Comparison of ENCODE assay signal across 28 cellular contexts in genomic region chr1:216475659-216476276, GRCh38. TPM values are rescaled to one million over a fixed set of nuclear protein-coding genes. Genes with fewer than 3 reads are reported as not detected.
"Had no signal": no experiment of that assay in that cellular context is flagged by ENCODE, and none has a peak within 500 bp of the region (broad histone marks: within the 10 kb centered on the region; RNA-seq: fewer than 3 reads in every experiment).

No MANE protein-coding gene starts in this region.

- H3K4me1 ChIP-seq: neural progenitor cell, parathyroid adenoma, psoas muscle, spleen, stomach, thyroid gland, tibial nerve, upper lobe of left lung, vagina had no signal

- H3K9ac ChIP-seq: neural progenitor cell, parathyroid adenoma had no signal

- H3K79me2 ChIP-seq: parathyroid adenoma had no signal

- H3K4me2 ChIP-seq: neural progenitor cell, smooth muscle cell had no signal

- H3K27me3 ChIP-seq: neural progenitor cell, ovary, spleen, stomach, thyroid gland, tibial nerve, upper lobe of left lung, vagina had no signal

- ATAC-seq: naive thymus-derived CD4-positive, alpha-beta T cell; natural killer cell; psoas muscle; right cardiac atrium; sciatic nerve; stimulated activated memory B cell treated with anti-CD40 and anti-IgM and Interleukin-4, amounts not matched to agents 10 μg/mL and 1 μg/mL and 100 μg/mL, for 72 hours had no signal

- H3K9me3 ChIP-seq: ovary, psoas muscle, stomach, thoracic aorta, thyroid gland, tibial nerve, upper lobe of left lung, vagina had no signal

- H2AFZ ChIP-seq: neural progenitor cell, parathyroid adenoma had no signal

- DNase-seq: naive thymus-derived CD4-positive, alpha-beta T cell; natural killer cell; occipital lobe; ovary; posterior cingulate gyrus; psoas muscle; right cardiac atrium; spleen; stimulated activated CD4-positive, alpha-beta T cell treated with anti-CD3 and anti-CD28 coated beads, Interleukin-12 subunit alpha, Interleukin-12 subunit beta, amount 100 ng/mL, for 4 hours; stimulated activated CD4-positive, alpha-beta T cell treated with anti-CD3 and anti-CD28 coated beads, Interleukin-1b, Interleukin-23, amount 100 ng/mL, for 48 hours; stimulated activated CD4-positive, alpha-beta T cell treated with anti-CD3 and anti-CD28 coated beads, Interleukin-4, amount 100 ng/mL, for 1 hour; stimulated activated CD4-positive, alpha-beta T cell treated with anti-CD3 and anti-CD28 coated beads, Interleukin-4, amount 100 ng/mL, for 4 hours; stimulated activated CD8-positive, alpha-beta memory T cell treated with anti-CD3 and anti-CD28 coated beads, Interleukin-4, amount 100 ng/mL, for 48 hours; stimulated activated naive CD4-positive, alpha-beta T cell; stomach; thyroid gland; trophoblast cell; upper lobe of left lung had no signal

- H3K27ac ChIP-seq: neural progenitor cell, ovary, parathyroid adenoma, psoas muscle, skin epidermis, spleen, stomach, thoracic aorta, thyroid gland, tibial nerve, upper lobe of left lung, vagina had no signal

- FAIRE-seq: urothelium cell line had no signal

- H3K4me3 ChIP-seq: neural progenitor cell, ovary, psoas muscle, skin epidermis, smooth muscle cell, spleen, stomach, thoracic aorta, thyroid gland, tibial nerve, upper lobe of left lung, vagina had no signal

- H3K36me3 ChIP-seq: neural progenitor cell, ovary, spleen, stomach, thoracic aorta, thyroid gland, tibial nerve, upper lobe of left lung, vagina had no signal

RNA-seq across cellular contexts. Expression of gene USH2A, which starts 52.5 kb away (rescaled TPM):
- total RNA-seq: naive thymus-derived CD4-positive, alpha-beta T cell; natural killer cell; spleen; thoracic aorta had no signal
- polyA plus RNA-seq: naive thymus-derived CD4-positive, alpha-beta T cell; smooth muscle cell; stomach had no signal
